In genomic region chr1:232477728-232478127, GRCh38 we compare ENCODE assay signal across 10 cellular contexts.
DNase-seq lines count a peak whose midpoint lies in the region; ATAC-seq and TF ChIP-seq lines count a peak whose summit lies in the region.
"Had no signal": no experiment of that assay in that cellular context is flagged by ENCODE, and none has a peak within 500 bp of the region (broad histone marks: within the 10 kb centered on the region; RNA-seq: fewer than 3 reads in every experiment).

No MANE protein-coding gene starts in this region.

- peaks cover 48% of the 10 kb centered on the region for H3K36me3 Mint-ChIP-seq in nephron (ENCODE audit: low read depth)

- no peak overlapping the region for H3K9ac ChIP-seq in BLaER1 treated with 17β-estradiol and CSF1 and Interleukin-3, amounts not matched to agents 10 nM and 100 nM

- H3K27me3 ChIP-seq in BLaER1 treated with 17β-estradiol and CSF1 and Interleukin-3, amounts not matched to agents 10 nM and 100 nM: no peaks in the 10 kb centered on the region

- no peak overlapping the region for H3K27ac ChIP-seq in BLaER1 treated with 17β-estradiol and CSF1 and Interleukin-3, amounts not matched to agents 10 nM and 100 nM
- H3K27ac ChIP-seq: VCaP had no signal

- peaks cover 84% of the 10 kb centered on the region for H3K4me1 Mint-ChIP-seq in nephron

- no peaks in the 10 kb centered on the region for H4K20me1 ChIP-seq in BLaER1 treated with 17β-estradiol and CSF1 and Interleukin-3, amounts not matched to agents 10 nM and 100 nM

- peaks cover 4% of the 10 kb centered on the region for H3K27me3 Mint-ChIP-seq in nephron (ENCODE audit: low read depth)

- H3K27ac Mint-ChIP-seq in nephron: peak overlapping the region; percentile 42 to 81 (median 57)

- peaks cover 0 to 22% (median 9%) of the 10 kb centered on the region in 10 experiments; a peak in 11 of 20 replicates for H3K4me1 ChIP-seq in BLaER1 treated with 17β-estradiol and CSF1 and Interleukin-3, amounts not matched to agents 10 nM and 100 nM

- no peak overlapping the region for H3K4me3 ChIP-seq in BLaER1 treated with 17β-estradiol and CSF1 and Interleukin-3, amounts not matched to agents 10 nM and 100 nM
- H3K4me3 ChIP-seq in NB4 (ENCODE audit: low read depth, low read length): no peak overlapping the region

- H3K4me2 ChIP-seq in BLaER1 treated with 17β-estradiol and CSF1 and Interleukin-3, amounts not matched to agents 10 nM and 100 nM: peak overlapping the region in 7 of 11 experiments; percentile 2 to 43 (median 25); a peak in 9 of 22 replicates

- peak; percentile 21 for DNase-seq in NB4 (ENCODE audit: low read depth)
- DNase-seq in dedifferentiated amniotic fluid mesenchymal stem cell (ENCODE audit: extremely low spot score): peak; percentile 93
- DNase-seq in pons (ENCODE audit: low spot score): no peak
- no peak for DNase-seq in NCI-H2227 (lab: John Stamatoyannopoulos, UW; ENCODE audit: unreplicated experiment)
- DNase-seq: NCI-H2029 had no signal

- no peaks in the 10 kb centered on the region for H3K9me3 ChIP-seq in BLaER1 treated with 17β-estradiol and CSF1 and Interleukin-3, amounts not matched to agents 10 nM and 100 nM (replicated peaks in 1 of 11)

- peaks cover 0 to 82% (median 23%) of the 10 kb centered on the region in 11 experiments; a peak in 15 of 22 replicates for H3K36me3 ChIP-seq in BLaER1 treated with 17β-estradiol and CSF1 and Interleukin-3, amounts not matched to agents 10 nM and 100 nM

- no peaks in the 10 kb centered on the region for H3K9me3 Mint-ChIP-seq in nephron

- ATAC-seq in HG03280 (IDR thresholded peaks at IDR 0.05; ENCODE audit: unreplicated experiment) (no peak), GM21528 (IDR thresholded peaks at IDR 0.05; ENCODE audit: low FRiP score, unreplicated experiment) (no peak)

- no peak for TF ChIP-seq CTCF in NB4 (IDR thresholded peaks at IDR 0.05; ENCODE audit: low read depth, low read length)
- no peak for TF ChIP-seq CTCF in nephron (IDR thresholded peaks at IDR 0.05; ENCODE audit: unreplicated experiment in 3 of 3)

- no peak for TF ChIP-seq POLR2A in NB4 (IDR thresholded peaks at IDR 0.05; ENCODE audit: extremely low read depth, insufficient read length)

- H3K4me3 Mint-ChIP-seq in nephron: peak overlapping the region in 1 of 3 experiments; percentile 25

Comparison
In these comparisons a context has a peak if more than half of its experiments do, and no peak if none do; other contexts are left out.
1. DNase-seq: peak in NB4 (single experiment) and dedifferentiated amniotic fluid mesenchymal stem cell (single experiment); none in pons (single experiment) and NCI-H2227 (single experiment).